ENCODE assay signal across 21 cellular contexts in the genomic region with DNA sequence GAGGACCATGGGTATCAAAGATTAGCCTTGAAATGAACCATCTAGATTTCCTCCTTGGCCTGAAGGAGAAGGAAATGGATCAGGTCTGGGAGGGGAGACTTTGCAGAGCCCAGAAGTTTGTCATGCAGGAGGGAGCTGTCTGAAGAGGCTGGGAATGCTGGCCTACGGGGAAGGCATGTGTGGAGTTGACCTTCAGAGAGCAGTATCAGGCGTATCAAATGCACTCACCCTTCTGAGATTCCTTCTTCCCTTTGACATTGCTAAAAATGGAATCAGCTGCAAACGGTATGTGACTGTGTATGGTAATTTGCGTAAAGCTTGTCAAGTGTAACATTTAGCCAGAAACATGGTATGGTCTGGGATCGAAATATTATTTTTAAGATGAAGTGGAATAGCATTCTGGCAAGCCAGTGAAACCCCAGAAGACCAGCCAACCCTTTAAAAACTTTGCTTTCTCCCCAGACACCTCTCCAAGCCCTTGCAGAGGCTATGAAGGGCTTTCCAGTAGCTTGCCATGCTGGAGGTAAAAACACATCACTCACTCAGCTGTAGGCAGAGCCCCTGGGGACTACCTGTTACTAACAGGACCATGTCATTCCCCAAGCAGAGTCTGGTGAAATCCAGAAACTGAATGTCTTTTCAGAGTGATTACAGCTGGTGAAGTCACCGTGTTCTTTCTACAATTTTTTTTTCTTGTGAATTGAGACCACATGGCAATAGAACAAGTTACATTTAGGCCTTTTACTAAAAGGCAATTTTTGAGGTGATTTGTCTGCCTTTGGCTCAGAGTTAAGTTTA.
DNase-seq lines count a peak whose midpoint lies in the region; ATAC-seq and TF ChIP-seq lines count a peak whose summit lies in the region.
"Had no signal": no experiment of that assay in that cellular context is flagged by ENCODE, and none has a peak within 500 bp of the region (broad histone marks: within the 10 kb centered on the region; RNA-seq: fewer than 3 reads in every experiment).

No MANE protein-coding gene starts in this region.

- H4K20me1 ChIP-seq in neural cell (ENCODE audit: insufficient read depth) (no peaks in the 10 kb centered on the region), neural progenitor cell (ENCODE audit: low read depth) (no peaks in the 10 kb centered on the region)

- no peaks in the 10 kb centered on the region for H3K36me3 ChIP-seq in BE2C
- no peaks in the 10 kb centered on the region for H3K36me3 ChIP-seq in neural cell (ENCODE audit: insufficient read depth, low read length)
- no peaks in the 10 kb centered on the region for H3K36me3 ChIP-seq in neural progenitor cell
- H3K36me3 ChIP-seq: MG63 had no signal

- TF ChIP-seq CTCF in BE2C (IDR thresholded peaks at IDR 0.05; ENCODE audit: low read depth, low read length) = no peak
- no peak for TF ChIP-seq CTCF in HL-60 (IDR thresholded peaks at IDR 0.05; ENCODE audit: insufficient read depth, low read length)
- TF ChIP-seq CTCF in neural cell (IDR thresholded peaks at IDR 0.05; ENCODE audit: poor library complexity, severe bottlenecking) = no peak
- no peak for TF ChIP-seq CTCF in neural progenitor cell (IDR thresholded peaks at IDR 0.05)

- TF ChIP-seq EP300 in neural cell (conservative IDR thresholded peaks at IDR 0.05; ENCODE audit: poor library complexity, severe bottlenecking) = peak; percentile 62

- no peak overlapping the region for H3K27ac Mint-ChIP-seq in neural progenitor cell
- no peak overlapping the region for H3K27ac Mint-ChIP-seq in activated T-cell treated with anti-CD3 and anti-CD28 coated beads, Interleukin-2, amount 50 U/mL, for 72 hours
- H3K27ac Mint-ChIP-seq: CD4-positive, alpha-beta memory T cell; HFFc6 had no signal

- peaks cover 3% of the 10 kb centered on the region for H3K27me3 Mint-ChIP-seq in neural progenitor cell (ENCODE audit: insufficient read depth, low read depth)
- peaks cover 5% of the 10 kb centered on the region for H3K27me3 Mint-ChIP-seq in activated T-cell treated with anti-CD3 and anti-CD28 coated beads, Interleukin-2, amount 50 U/mL, for 72 hours (ENCODE audit: low read depth)

- no peaks in the 10 kb centered on the region for H3K9me3 Mint-ChIP-seq in neural progenitor cell
- peaks cover 2 to 4% of the 10 kb centered on the region in 2 donors for H3K9me3 Mint-ChIP-seq in activated T-cell treated with anti-CD3 and anti-CD28 coated beads, Interleukin-2, amount 50 U/mL, for 72 hours
- H3K9me3 Mint-ChIP-seq: HFFc6 had no signal

- H3K4me3 Mint-ChIP-seq in neural progenitor cell = no peak overlapping the region
- no peak overlapping the region for H3K4me3 Mint-ChIP-seq in activated T-cell treated with anti-CD3 and anti-CD28 coated beads, Interleukin-2, amount 50 U/mL, for 72 hours
- H3K4me3 Mint-ChIP-seq: CD4-positive, alpha-beta memory T cell; HFFc6 had no signal

- H3K27me3 ChIP-seq in BE2C (no peaks in the 10 kb centered on the region), HL-60 (ENCODE audit: insufficient read depth, poor library complexity, severe bottlenecking) (no peaks in the 10 kb centered on the region), neural cell (ENCODE audit: insufficient read depth, low read depth, low read length) (no peaks in the 10 kb centered on the region), neural progenitor cell (no peaks in the 10 kb centered on the region)
- H3K27me3 ChIP-seq: MG63 had no signal

- H3K36me3 Mint-ChIP-seq in neural progenitor cell = no peaks in the 10 kb centered on the region
- H3K36me3 Mint-ChIP-seq in activated T-cell treated with anti-CD3 and anti-CD28 coated beads, Interleukin-2, amount 50 U/mL, for 72 hours (ENCODE audit: insufficient read depth in 2 of 2) = no peaks in the 10 kb centered on the region
- H3K36me3 Mint-ChIP-seq: CD4-positive, alpha-beta memory T cell had no signal

- H3K27ac ChIP-seq in HL-60 (replicated peaks) (peak overlapping the region; percentile 36), neural cell (ENCODE audit: low read length) (peak overlapping the region; percentile 35), neural progenitor cell (no peak overlapping the region)
- H3K27ac ChIP-seq: GM23248, KMS-11, PC-9 had no signal

- peaks cover 21% of the 10 kb centered on the region for H3K4me1 Mint-ChIP-seq in neural progenitor cell
- no peaks in the 10 kb centered on the region for H3K4me1 Mint-ChIP-seq in activated T-cell treated with anti-CD3 and anti-CD28 coated beads, Interleukin-2, amount 50 U/mL, for 72 hours (ENCODE audit: low read depth)
- H3K4me1 Mint-ChIP-seq: CD4-positive, alpha-beta memory T cell had no signal

- DNase-seq in BE2C = peak; percentile 21
- DNase-seq in HL-60 (ENCODE audit: low read depth in 1 of 2, low spot score in 1 of 2) = no peak
- DNase-seq in SK-N-DZ (ENCODE audit: low spot score) = peak; percentile 45
- DNase-seq in neural progenitor cell (ENCODE audit: low spot score) = no peak
- DNase-seq in NCI-H1436 (lab: John Stamatoyannopoulos, UW) = no peak
- no peak for DNase-seq in activated T-cell treated with anti-CD3 and anti-CD28 coated beads, Interleukin-2, amount 50 U/mL, for 72 hours
- DNase-seq: AML-193; CD4-positive, alpha-beta memory T cell; DMS79 treated with DMSO at 0.1 percent for 48 hours; GM23248; HFFc6; MG63; NCI-H1105; NCI-H2029 treated with DMSO at 0.1 percent for 48 hours; NCI-H446 treated with DMSO at 0.1 percent for 48 hours; NCI-H774; PC-9 had no signal

- H3K4me2 ChIP-seq in neural cell (ENCODE audit: low read length) (peak overlapping the region; percentile 9), neural progenitor cell (no peak overlapping the region)
- H3K4me2 ChIP-seq: KMS-11, PC-9 had no signal

- ATAC-seq in activated T-cell treated with anti-CD3 and anti-CD28 coated beads, Interleukin-2, amount 50 U/mL, for 72 hours (replicated peaks in 1 of 2) = no peak
- ATAC-seq: HepG2, SK-N-SH treated with all-trans-retinoic acid at 6 μM for 48 hours had no signal

- H3F3A ChIP-seq in neural cell (ENCODE audit: insufficient read depth, low read length, poor library complexity, severe bottlenecking) (no peaks in the 10 kb centered on the region), neural progenitor cell (ENCODE audit: low read depth) (no peaks in the 10 kb centered on the region)

- H3K9ac ChIP-seq in neural cell (ENCODE audit: low read length) (no peak overlapping the region), neural progenitor cell (no peak overlapping the region)
- H3K9ac ChIP-seq: GM23248, KMS-11 had no signal

- no peaks in the 10 kb centered on the region for H3K9me3 ChIP-seq in BE2C
- H3K9me3 ChIP-seq in neural cell (ENCODE audit: low read length) = no peaks in the 10 kb centered on the region
- H3K9me3 ChIP-seq in neural progenitor cell (ENCODE audit: low read depth) = no peaks in the 10 kb centered on the region
- H3K9me3 ChIP-seq: MG63 had no signal

- TF ChIP-seq RAD21 in neural cell (conservative IDR thresholded peaks at IDR 0.05) = no peak

- H2AFZ ChIP-seq in neural cell (ENCODE audit: low read depth, low read length) = no peak overlapping the region
- no peak overlapping the region for H2AFZ ChIP-seq in neural progenitor cell (replicated peaks)
- H2AFZ ChIP-seq: GM23248, PC-9 had no signal

- no peaks in the 10 kb centered on the region for H3K79me2 ChIP-seq in neural cell (replicated peaks; ENCODE audit: insufficient read depth, low read length)
- H3K79me2 ChIP-seq in neural progenitor cell (ENCODE audit: low read depth) = no peaks in the 10 kb centered on the region

- H3K4me1 ChIP-seq in BE2C (no peaks in the 10 kb centered on the region; the same call in 1 of the 2 replicates), neural progenitor cell (peaks cover 7% of the 10 kb centered on the region)

- H3K4me3 ChIP-seq in BE2C (ENCODE audit: low read depth, low read length) (no peak overlapping the region), HL-60 (replicated peaks; ENCODE audit: insufficient read depth, low read length) (no peak overlapping the region), neural cell (ENCODE audit: low read length) (peak overlapping the region; percentile 25), neural progenitor cell (no peak overlapping the region)
- H3K4me3 ChIP-seq: GM23248, MG63, PC-9 had no signal

- no peaks in the 10 kb centered on the region for H3K9me2 ChIP-seq in neural cell (ENCODE audit: insufficient read depth, low read length)

TF ChIP-seq in neural cell, 6 proteins besides CTCF, POLR2A, EP300 and RAD21:
- no peak for TF ChIP-seq TAF1 (IDR thresholded peaks at IDR 0.05; ENCODE audit: low read depth)
- no peak for TF ChIP-seq MXI1 (conservative IDR thresholded peaks at IDR 0.05; ENCODE audit: poor library complexity, severe bottlenecking)
- TF ChIP-seq EZH2 (IDR thresholded peaks at IDR 0.05; ENCODE audit: borderline replicate concordance, insufficient read depth, low read length, poor library complexity, severe bottlenecking) = no peak
- TF ChIP-seq SMC3 (conservative IDR thresholded peaks at IDR 0.05; ENCODE audit: poor library complexity) = no peak
- TF ChIP-seq, protein P1, sequence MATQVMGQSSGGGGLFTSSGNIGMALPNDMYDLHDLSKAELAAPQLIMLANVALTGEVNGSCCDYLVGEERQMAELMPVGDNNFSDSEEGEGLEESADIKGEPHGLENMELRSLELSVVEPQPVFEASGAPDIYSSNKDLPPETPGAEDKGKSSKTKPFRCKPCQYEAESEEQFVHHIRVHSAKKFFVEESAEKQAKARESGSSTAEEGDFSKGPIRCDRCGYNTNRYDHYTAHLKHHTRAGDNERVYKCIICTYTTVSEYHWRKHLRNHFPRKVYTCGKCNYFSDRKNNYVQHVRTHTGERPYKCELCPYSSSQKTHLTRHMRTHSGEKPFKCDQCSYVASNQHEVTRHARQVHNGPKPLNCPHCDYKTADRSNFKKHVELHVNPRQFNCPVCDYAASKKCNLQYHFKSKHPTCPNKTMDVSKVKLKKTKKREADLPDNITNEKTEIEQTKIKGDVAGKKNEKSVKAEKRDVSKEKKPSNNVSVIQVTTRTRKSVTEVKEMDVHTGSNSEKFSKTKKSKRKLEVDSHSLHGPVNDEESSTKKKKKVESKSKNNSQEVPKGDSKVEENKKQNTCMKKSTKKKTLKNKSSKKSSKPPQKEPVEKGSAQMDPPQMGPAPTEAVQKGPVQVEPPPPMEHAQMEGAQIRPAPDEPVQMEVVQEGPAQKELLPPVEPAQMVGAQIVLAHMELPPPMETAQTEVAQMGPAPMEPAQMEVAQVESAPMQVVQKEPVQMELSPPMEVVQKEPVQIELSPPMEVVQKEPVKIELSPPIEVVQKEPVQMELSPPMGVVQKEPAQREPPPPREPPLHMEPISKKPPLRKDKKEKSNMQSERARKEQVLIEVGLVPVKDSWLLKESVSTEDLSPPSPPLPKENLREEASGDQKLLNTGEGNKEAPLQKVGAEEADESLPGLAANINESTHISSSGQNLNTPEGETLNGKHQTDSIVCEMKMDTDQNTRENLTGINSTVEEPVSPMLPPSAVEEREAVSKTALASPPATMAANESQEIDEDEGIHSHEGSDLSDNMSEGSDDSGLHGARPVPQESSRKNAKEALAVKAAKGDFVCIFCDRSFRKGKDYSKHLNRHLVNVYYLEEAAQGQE (IDR thresholded peaks at IDR 0.05; ENCODE audit: borderline replicate concordance) = no peak
- TF ChIP-seq POLR2AphosphoS5 (IDR thresholded peaks at IDR 0.05) = peak; percentile 63

Comparison
In these comparisons a context has a peak if more than half of its experiments do, and no peak if none do; other contexts are left out.
1. DNase-seq: peak in BE2C (single experiment) and SK-N-DZ (single experiment); none in HL-60 (0 of 2), neural progenitor cell (single experiment), NCI-H1436 (single experiment) and activated T-cell treated with anti-CD3 and anti-CD28 coated beads, Interleukin-2, amount 50 U/mL, for 72 hours (0 of 2).